In the genomic region with DNA sequence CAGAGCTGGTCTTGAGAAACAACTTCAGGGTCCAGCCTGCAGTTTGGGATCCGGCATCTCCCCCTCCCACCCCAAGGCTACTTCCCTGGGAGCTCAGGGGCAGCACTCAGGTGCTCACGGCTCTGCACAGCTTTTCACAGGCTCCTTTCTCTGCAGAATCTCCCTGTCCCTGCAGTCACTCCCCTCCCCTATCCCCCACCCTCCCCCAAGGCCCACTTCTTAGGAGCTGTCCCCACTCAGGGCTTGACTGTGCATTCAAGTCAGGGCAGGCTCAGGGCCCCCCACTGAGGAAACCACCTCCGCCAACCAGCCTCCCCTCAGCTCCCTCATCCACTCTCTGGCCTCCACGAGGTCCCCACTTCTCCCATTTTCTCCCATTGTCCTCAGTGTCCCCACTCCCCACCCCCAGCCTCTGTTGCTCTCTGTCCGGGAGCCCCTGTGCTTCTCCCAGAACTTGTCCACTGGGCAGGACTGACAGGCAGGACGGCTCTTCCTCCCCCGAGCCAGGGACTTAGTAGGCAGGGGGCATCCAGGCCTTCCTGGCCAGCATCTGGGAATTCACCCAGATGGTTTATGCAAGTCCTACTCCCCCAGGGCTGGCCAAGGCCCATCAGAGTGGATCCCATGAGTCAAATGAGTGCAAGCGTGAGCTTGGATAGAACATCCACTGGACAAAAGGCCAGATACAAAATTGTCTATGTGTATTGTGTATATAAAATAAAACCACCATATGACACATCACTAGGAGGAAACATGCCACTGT, we compare ENCODE assay signal across 19 cellular contexts. TPM values are rescaled to one million over a fixed set of nuclear protein-coding genes. Genes with fewer than 3 reads are reported as not detected.
DNase-seq lines count a peak whose midpoint lies in the region; ATAC-seq and TF ChIP-seq lines count a peak whose summit lies in the region.
"Had no signal": no experiment of that assay in that cellular context is flagged by ENCODE, and none has a peak within 500 bp of the region (broad histone marks: within the 10 kb centered on the region; RNA-seq: fewer than 3 reads in every experiment).

No MANE protein-coding gene starts in this region.

- H2BK120ac ChIP-seq in IMR-90 (ENCODE audit: low read depth, low read length): no peak overlapping the region

- 85% methylated on average over 2 of the region's 8 CpGs; no CpG with 5 or more reads in 1 of the 2 experiments for WGBS in IMR-90 (ENCODE audit: extremely low coverage in 2 of 2, insufficient read length in 1 of 2), 2 experiments

- ATAC-seq in IMR-90 (ENCODE audit: low read depth) (peak; percentile 80), natural killer cell (no peak)
- ATAC-seq: WTC11 had no signal

- intact Hi-C loops in IMR-90 (cut with micrococcal nuclease): no loop called here
- intact Hi-C loops in natural killer cell (cut with micrococcal nuclease): no loop called here

- peak overlapping the region; percentile 10 for H2BK5ac ChIP-seq in IMR-90 (ENCODE audit: low read depth, low read length, poor library complexity, severe bottlenecking)

- no peak overlapping the region; the same call in 1 of the 2 replicates for H3K4ac ChIP-seq in IMR-90 (ENCODE audit: low read depth, low read length)

- H3K36me3 ChIP-seq in IMR-90 (ENCODE audit: control insufficient read depth, insufficient read depth, low read length) (no peaks in the 10 kb centered on the region), fibroblast of lung (ENCODE audit: control insufficient read depth, insufficient read depth, low read length) (no peaks in the 10 kb centered on the region)
- H3K36me3 ChIP-seq: stomach had no signal

- peak overlapping the region; percentile 95 for H3K4me3 Mint-ChIP-seq in natural killer cell
- H3K4me3 Mint-ChIP-seq: CD8-positive, alpha-beta T cell; memory B cell; neural crest cell; WTC11 had no signal

- no peak overlapping the region for H3K4me2 ChIP-seq in IMR-90 (ENCODE audit: low read depth, low read length)
- H3K4me2 ChIP-seq in fibroblast of lung (ENCODE audit: extremely low read depth, insufficient read depth, low read length): peak overlapping the region; percentile 15

- H3K27ac Mint-ChIP-seq in natural killer cell: peak overlapping the region; percentile 93 to 96
- H3K27ac Mint-ChIP-seq: CD8-positive, alpha-beta T cell; memory B cell; WTC11 had no signal

- no peaks in the 10 kb centered on the region for H3K9me3 Mint-ChIP-seq in natural killer cell
- H3K9me3 Mint-ChIP-seq: CD8-positive, alpha-beta T cell; memory B cell; neural crest cell; WTC11 had no signal

- H3K27ac ChIP-seq in IMR-90 (ENCODE audit: insufficient read depth, low read length) (0 out of 2 replicates have a peak overlapping the region, but pooled peaks have one; percentile 1), fibroblast of lung (ENCODE audit: insufficient read depth, low read length) (peak overlapping the region; percentile 28)
- H3K27ac ChIP-seq: stomach had no signal

- CTCF ChIA-PET in IMR-90 (lab: Yijun Ruan, JAX): no interaction called here

- no peak overlapping the region for H4K5ac ChIP-seq in IMR-90 (ENCODE audit: low read depth, low read length)

- no peak overlapping the region for H3K4me3 ChIP-seq in IMR-90 (ENCODE audit: insufficient read depth, low read depth, low read length)
- H3K4me3 ChIP-seq in fibroblast of lung (replicated peaks in 1 of 4; ENCODE audit: control extremely low read depth in 1 of 4, insufficient read depth in 1 of 4, low read depth in 3 of 4, low read length in 4 of 4): no peak overlapping the region
- H3K4me3 ChIP-seq: stomach had no signal

- H3K4me1 Mint-ChIP-seq in natural killer cell: peaks cover 67 to 72% of the 10 kb centered on the region in 2 donors
- H3K4me1 Mint-ChIP-seq: memory B cell, neural crest cell had no signal

- BruUV-seq in IMR-90 (replicated peaks; lab: Mats Ljungman, UMichigan): no TSS peak

- H3K4me1 ChIP-seq in IMR-90 (ENCODE audit: control insufficient read depth, insufficient read depth, low read length) (peaks cover 8% of the 10 kb centered on the region), fibroblast of lung (ENCODE audit: control insufficient read depth, extremely low read depth, insufficient read depth, low read length) (no peaks in the 10 kb centered on the region)

- H3K36me3 Mint-ChIP-seq in natural killer cell: no peaks in the 10 kb centered on the region
- H3K36me3 Mint-ChIP-seq: CD8-positive, alpha-beta T cell; memory B cell; WTC11 had no signal

- H3K14ac ChIP-seq in IMR-90 (replicated peaks; ENCODE audit: low read depth, low read length): no peak overlapping the region; the same call in 1 of the 2 replicates

- dilution Hi-C loops in IMR-90 (cut with HindIII; ENCODE audit: low sequenced_read_pairs, unreplicated experiment): no loop called here

- no peak overlapping the region for H4K8ac ChIP-seq in IMR-90 (ENCODE audit: low read depth in 2 of 2, low read length in 2 of 2)

- H3K79me1 ChIP-seq in IMR-90 (ENCODE audit: low read depth in 1 of 2, low read length in 2 of 2): no peaks in the 10 kb centered on the region

- TF ChIP-seq CTCF in IMR-90 (conservative IDR thresholded peaks at IDR 0.05; ENCODE audit: low read depth, low read length) (no peak), fibroblast of lung (conservative IDR thresholded peaks at IDR 0.05 in 1 of 2, IDR thresholded peaks at IDR 0.05 in 1 of 2; ENCODE audit: low read depth in 1 of 2, low read length in 2 of 2) (no peak), natural killer cell (IDR thresholded peaks at IDR 0.05) (no peak)

- no peak overlapping the region for H3K18ac ChIP-seq in IMR-90 (ENCODE audit: low read depth, low read length)

- no peak overlapping the region for H3K56ac ChIP-seq in IMR-90 (ENCODE audit: extremely low read depth, insufficient read depth, low read length)

- no peak overlapping the region for H3K9ac ChIP-seq in IMR-90 (ENCODE audit: low read depth, low read length)
- no peak overlapping the region for H3K9ac ChIP-seq in fibroblast of lung (ENCODE audit: insufficient read depth, low read length)

- H3K27me3 Mint-ChIP-seq in natural killer cell (ENCODE audit: low read depth in 2 of 2): no peaks in the 10 kb centered on the region

- POLR2A ChIA-PET in IMR-90 (lab: Charles Lee; ENCODE audit: unreplicated experiment): no interaction called here

- no peak overlapping the region for H4K91ac ChIP-seq in IMR-90 (ENCODE audit: insufficient read depth, low read depth, low read length)

- peak overlapping the region; percentile 74 for H2AK9ac ChIP-seq in IMR-90 (replicated peaks; ENCODE audit: low read depth, low read length, poor library complexity)

- H4K20me1 ChIP-seq in IMR-90 (ENCODE audit: insufficient read depth, low read length) (no peaks in the 10 kb centered on the region), fibroblast of lung (ENCODE audit: control insufficient read depth, extremely low read depth, insufficient read depth, low read length) (no peaks in the 10 kb centered on the region)

- 0 out of 2 replicates have a peak overlapping the region, but pooled peaks have one; percentile 5 for H2AK5ac ChIP-seq in IMR-90 (ENCODE audit: low read depth, low read length)

- H3K79me2 ChIP-seq in fibroblast of lung (ENCODE audit: control insufficient read depth, insufficient read depth, low read length): no peaks in the 10 kb centered on the region

- H2BK20ac ChIP-seq in IMR-90 (ENCODE audit: low read depth, low read length): no peak overlapping the region

- no peak overlapping the region; the same call in 1 of the 2 replicates for H3K23ac ChIP-seq in IMR-90 (ENCODE audit: low read depth, low read length)

- H2AFZ ChIP-seq in IMR-90 (replicated peaks; ENCODE audit: low read length, poor library complexity) (peak overlapping the region; percentile 29), fibroblast of lung (ENCODE audit: low read length) (no peak overlapping the region)

- no peaks in the 10 kb centered on the region for H3K9me3 ChIP-seq in IMR-90 (ENCODE audit: control insufficient read depth, insufficient read depth, low read length)
- no peaks in the 10 kb centered on the region for H3K9me3 ChIP-seq in fibroblast of lung (ENCODE audit: control insufficient read depth, insufficient read depth, low read depth, low read length)
- H3K9me3 ChIP-seq: stomach had no signal

- peak; percentile 26 for DNase-seq in AG08395 (ENCODE audit: low spot score)
- peak; percentile 83 for DNase-seq in IMR-90
- peak; percentile 35 to 67 for DNase-seq in fibroblast of lung (ENCODE audit: low read depth in 2 of 2)
- no peak for DNase-seq in natural killer cell
- DNase-seq in activated CD4-positive, alpha-beta T cell treated with anti-CD3 and anti-CD28 coated beads, Interleukin-2, amount 50 U/mL, for 48 hours: no peak
- no peak for DNase-seq in NCI-H82 treated with DMSO at 0.1 percent for 48 hours (lab: John Stamatoyannopoulos, UW; ENCODE audit: unreplicated experiment)
- DNase-seq in activated naive CD4-positive, alpha-beta T cell treated with Interleukin-2 at 50 U/mL for 16 hours: no peak
- no peak for DNase-seq in activated CD4-positive, alpha-beta T cell treated with anti-CD3 and anti-CD28 coated beads for 4 hours
- DNase-seq: CD8-positive, alpha-beta T cell; NCI-H187; retina; SHP77; stomach had no signal

- H3K27me3 ChIP-seq in IMR-90 (ENCODE audit: control insufficient read depth, insufficient read depth, low read length) (peaks cover 2% of the 10 kb centered on the region; the same call in 1 of the 2 replicates), fibroblast of lung (ENCODE audit: control insufficient read depth, insufficient read depth, low read length) (peaks cover 7% of the 10 kb centered on the region)
- H3K27me3 ChIP-seq: stomach had no signal

- no peak for TF ChIP-seq POLR2A in IMR-90 (IDR thresholded peaks at IDR 0.05; ENCODE audit: low read depth, low read length)

- no peak for TF ChIP-seq RAD21 in IMR-90 (IDR thresholded peaks at IDR 0.05; ENCODE audit: low read length)

- H2BK15ac ChIP-seq in IMR-90 (ENCODE audit: low read depth, low read length): no peak overlapping the region; the same call in 2 of the 3 replicates

- in situ Hi-C loops in IMR-90 (cut with MboI; ENCODE audit: low sequenced_read_pairs): no loop called here

- H3K9me1 ChIP-seq in IMR-90 (ENCODE audit: insufficient read depth, low read length): no peaks in the 10 kb centered on the region; the same call in 1 of the 2 replicates

RNA-seq across cellular contexts. Expression of a gene that starts 7.6 kb away (rescaled TPM):
- total RNA-seq in IMR-90 (2012; rRNA removed): not detected in 2 replicates
- polyA plus RNA-seq in IMR-90 (2012; rRNA removed): not detected in 2 replicates
- not detected in 2 replicates for polyA plus RNA-seq in IMR-90 (2012; cell fraction: cytosol; rRNA removed)
- polyA plus RNA-seq in IMR-90 (2012; cell fraction: nucleus; rRNA removed; ENCODE audit: low replicate concordance): not detected in 2 replicates
- total RNA-seq in fibroblast of lung: under 0.01 and 0.50 TPM in 2 replicates
- polyA plus RNA-seq in fibroblast of lung: 0.01 and 0.02 TPM in 2 replicates
- polyA plus RNA-seq in fibroblast of lung (2012): 0.06 TPM in 1 of 2 replicates, not detected in the other
- not detected in 2 replicates for polyA minus RNA-seq in fibroblast of lung (ENCODE audit: low replicate concordance)
- 100 to 1,000 TPM in 1 of 3 donors, 10 to 100 TPM in 2; 67.4 to 103 (median 80.2) TPM for total RNA-seq in natural killer cell
- total RNA-seq: A673, MCF 10A, NCI-H460, neural crest cell had no signal

RNA-seq across cellular contexts. Expression of a gene that starts 58.3 kb away (rescaled TPM):
- total RNA-seq in IMR-90 (2012; rRNA removed) (289 and 506 TPM in 2 replicates), fibroblast of lung (97.6 and 113 TPM in 2 replicates), natural killer cell (100 to 1,000 TPM; 485 to 540 (median 529) TPM)
- polyA plus RNA-seq in IMR-90 (2012; rRNA removed) (215 and 267 TPM in 2 replicates), fibroblast of lung (73.5 and 122 TPM in 2 replicates)
- 29.1 and 31.1 TPM in 2 replicates for polyA plus RNA-seq in IMR-90 (2012; cell fraction: cytosol; rRNA removed)
- 20.1 and 129 TPM in 2 replicates for polyA plus RNA-seq in IMR-90 (2012; cell fraction: nucleus; rRNA removed; ENCODE audit: low replicate concordance)
- polyA plus RNA-seq in fibroblast of lung (2012): 297 and 400 TPM in 2 replicates
- 23.5 and 42.5 TPM in 2 replicates for polyA minus RNA-seq in fibroblast of lung (ENCODE audit: low replicate concordance)

Comparison
In these comparisons a context has a peak if more than half of its experiments do, and no peak if none do; other contexts are left out.
1. DNase-seq: peak in AG08395 (single experiment), IMR-90 (single experiment) and fibroblast of lung (2 of 2); none in natural killer cell (single experiment), activated CD4-positive, alpha-beta T cell treated with anti-CD3 and anti-CD28 coated beads, Interleukin-2, amount 50 U/mL, for 48 hours (0 of 2), NCI-H82 treated with DMSO at 0.1 percent for 48 hours (single experiment), activated naive CD4-positive, alpha-beta T cell treated with Interleukin-2 at 50 U/mL for 16 hours (single experiment) and activated CD4-positive, alpha-beta T cell treated with anti-CD3 and anti-CD28 coated beads for 4 hours (0 of 2).
2. RNA of a gene that starts 7.6 kb away (total RNA-seq): 67.4 to 103 TPM in natural killer cell; under 0.01 to 0.50 TPM in fibroblast of lung and not detected in IMR-90; every median in the first group is over 10 times any median in the second.